In genomic region chr17:80068301-80069160, GRCh38 we compare ENCODE assay signal across 11 cellular contexts. TPM values are rescaled to one million over a fixed set of nuclear protein-coding genes. Genes with fewer than 3 reads are reported as not detected.
DNase-seq lines count a peak whose midpoint lies in the region; ATAC-seq, FAIRE-seq and TF ChIP-seq lines count a peak whose summit lies in the region.
"Had no signal": no experiment of that assay in that cellular context is flagged by ENCODE, and none has a peak within 500 bp of the region (broad histone marks: within the 10 kb centered on the region; RNA-seq: fewer than 3 reads in every experiment).

No MANE protein-coding gene starts in this region.

- no peaks in the 10 kb centered on the region for H3K4me1 Mint-ChIP-seq in stimulated activated effector memory CD8-positive, alpha-beta T cell treated with anti-CD3 and anti-CD28 coated beads, Interleukin-12 subunit alpha, Interleukin-12 subunit beta, amount 100 ng/mL, for 72 hours

- H3K27ac Mint-ChIP-seq in stimulated activated effector memory CD8-positive, alpha-beta T cell treated with anti-CD3 and anti-CD28 coated beads, Interleukin-12 subunit alpha, Interleukin-12 subunit beta, amount 100 ng/mL, for 72 hours: no peak overlapping the region
- H3K27ac Mint-ChIP-seq: nephron progenitor cell had no signal

- H3K4me1 ChIP-seq in body of pancreas: peaks cover 46% of the 10 kb centered on the region
- peaks cover 11 to 28% of the 10 kb centered on the region in 2 donors for H3K4me1 ChIP-seq in gastrocnemius medialis

- ATAC-seq in body of pancreas: peak; percentile 51
- no peak for ATAC-seq in gastrocnemius medialis
- ATAC-seq in stimulated activated effector memory CD8-positive, alpha-beta T cell treated with anti-CD3 and anti-CD28 coated beads, Interleukin-12 subunit alpha, Interleukin-12 subunit beta, amount 100 ng/mL, for 72 hours: no peak
- ATAC-seq: activated T-cell treated with anti-CD3 and anti-CD28 coated beads, Interleukin-2, amount 50 U/mL, for 4 hours had no signal

- H3K36me3 ChIP-seq in body of pancreas (replicated peaks in 1 of 2; ENCODE audit: insufficient read depth in 1 of 2, low read depth in 2 of 2) (no peaks in the 10 kb centered on the region), gastrocnemius medialis (no peaks in the 10 kb centered on the region)

- in situ Hi-C loops in gastrocnemius medialis (cut with MboI; ENCODE audit: low sequenced_read_pairs in 4 of 4): no loop called here

- no peaks in the 10 kb centered on the region for H3K9me3 ChIP-seq in body of pancreas
- H3K9me3 ChIP-seq in gastrocnemius medialis: no peaks in the 10 kb centered on the region
- H3K9me3 ChIP-seq: Caco-2 had no signal

- TF ChIP-seq POLR2A in body of pancreas (IDR thresholded peaks at IDR 0.05) (peak in 1 of 3 donors; percentile 27), gastrocnemius medialis (IDR thresholded peaks at IDR 0.05) (no peak)

- intact Hi-C loops in body of pancreas (cut with DNase I): no loop called here
- intact Hi-C loops in gastrocnemius medialis (cut with DNase I; ENCODE audit: low total_unique reads): no loop called here

- TF ChIP-seq CTCF in body of pancreas (IDR thresholded peaks at IDR 0.05): no peak
- TF ChIP-seq CTCF in gastrocnemius medialis (IDR thresholded peaks at IDR 0.05 in 4 of 5, conservative IDR thresholded peaks at IDR 0.05 in 1 of 5): no peak

- no peak overlapping the region for H3K4me3 Mint-ChIP-seq in stimulated activated effector memory CD8-positive, alpha-beta T cell treated with anti-CD3 and anti-CD28 coated beads, Interleukin-12 subunit alpha, Interleukin-12 subunit beta, amount 100 ng/mL, for 72 hours
- H3K4me3 Mint-ChIP-seq: activated T-cell treated with anti-CD3 and anti-CD28 coated beads, Interleukin-2, amount 50 U/mL, for 4 hours; nephron progenitor cell had no signal

- FAIRE-seq in GM19239 (lab: Jason Lieb, UNC): no peak

- H3K27me3 ChIP-seq in body of pancreas: no peaks in the 10 kb centered on the region
- H3K27me3 ChIP-seq in gastrocnemius medialis: no peaks in the 10 kb centered on the region

- H3K4me3 ChIP-seq in body of pancreas: no peak overlapping the region
- no peak overlapping the region for H3K4me3 ChIP-seq in gastrocnemius medialis

- H3K36me3 Mint-ChIP-seq in stimulated activated effector memory CD8-positive, alpha-beta T cell treated with anti-CD3 and anti-CD28 coated beads, Interleukin-12 subunit alpha, Interleukin-12 subunit beta, amount 100 ng/mL, for 72 hours: no peaks in the 10 kb centered on the region

- 44 to 49% methylated on average over 13 to 21 of the region's 21 CpGs for WGBS in body of pancreas, 2 donors

- no peaks in the 10 kb centered on the region for H3K9me3 Mint-ChIP-seq in stimulated activated effector memory CD8-positive, alpha-beta T cell treated with anti-CD3 and anti-CD28 coated beads, Interleukin-12 subunit alpha, Interleukin-12 subunit beta, amount 100 ng/mL, for 72 hours
- H3K9me3 Mint-ChIP-seq: activated T-cell treated with anti-CD3 and anti-CD28 coated beads, Interleukin-2, amount 50 U/mL, for 4 hours; nephron progenitor cell had no signal

- peak; percentile 24 for DNase-seq in HCEC 1CT
- DNase-seq in body of pancreas: peak; percentile 45 to 72 (median 56)
- peak; percentile 77 for DNase-seq in islet precursor cell
- no peak for DNase-seq in gastrocnemius medialis
- no peak for DNase-seq in NCI-H82 treated with DMSO at 0.1 percent for 48 hours (lab: John Stamatoyannopoulos, UW; ENCODE audit: unreplicated experiment)
- DNase-seq in GM19239 (ENCODE audit: insufficient read length, low spot score): no peak
- no peak for DNase-seq in stimulated activated effector memory CD8-positive, alpha-beta T cell treated with anti-CD3 and anti-CD28 coated beads, Interleukin-12 subunit alpha, Interleukin-12 subunit beta, amount 100 ng/mL, for 72 hours (ENCODE audit: low spot score in 2 of 2)
- DNase-seq in NCI-H2171 treated with DMSO at 0.1 percent for 48 hours (lab: John Stamatoyannopoulos, UW): no peak
- DNase-seq: activated T-cell treated with anti-CD3 and anti-CD28 coated beads, Interleukin-2, amount 50 U/mL, for 4 hours; nephron progenitor cell had no signal

- H3K27ac ChIP-seq in body of pancreas (peak overlapping the region; percentile 73 to 93 (median 89)), gastrocnemius medialis (peak overlapping the region; percentile 68 to 83 (median 77))

RNA-seq across cellular contexts. Expression of gene CCDC40, which starts 32.1 kb away (rescaled TPM):
- 10 to 100 TPM in 1 of 2 donors, 1 to 10 TPM in 1; 2.9 to 13.5 TPM for total RNA-seq in body of pancreas
- 1 to 10 TPM in 2 of 4 donors, under 1 TPM in 2; 0.18 to 2.1 (median 1.1) TPM for total RNA-seq in gastrocnemius medialis

RNA-seq across cellular contexts. Expression of gene GAA, which starts 32.9 kb away (rescaled TPM):
- 10 to 100 TPM; 63.0 to 93.9 TPM for total RNA-seq in body of pancreas
- total RNA-seq in gastrocnemius medialis: 10 to 100 TPM; 39.2 to 72.3 (median 70.1) TPM

RNA-seq across cellular contexts. Expression of gene TBC1D16, which starts 32.9 kb away (rescaled TPM):
- total RNA-seq in body of pancreas (10 to 100 TPM; 21.0 to 37.2 TPM), gastrocnemius medialis (1 to 10 TPM; 5.8 to 8.1 (median 7.0) TPM)

Comparison
In these comparisons a context has a peak if more than half of its experiments do, and no peak if none do; other contexts are left out.
1. DNase-seq: peak in HCEC 1CT (single experiment), body of pancreas (4 of 4) and islet precursor cell (single experiment); none in gastrocnemius medialis (0 of 2), NCI-H82 treated with DMSO at 0.1 percent for 48 hours (single experiment), GM19239 (single experiment), stimulated activated effector memory CD8-positive, alpha-beta T cell treated with anti-CD3 and anti-CD28 coated beads, Interleukin-12 subunit alpha, Interleukin-12 subunit beta, amount 100 ng/mL, for 72 hours (0 of 2) and NCI-H2171 treated with DMSO at 0.1 percent for 48 hours (single experiment).